In the genomic region with DNA sequence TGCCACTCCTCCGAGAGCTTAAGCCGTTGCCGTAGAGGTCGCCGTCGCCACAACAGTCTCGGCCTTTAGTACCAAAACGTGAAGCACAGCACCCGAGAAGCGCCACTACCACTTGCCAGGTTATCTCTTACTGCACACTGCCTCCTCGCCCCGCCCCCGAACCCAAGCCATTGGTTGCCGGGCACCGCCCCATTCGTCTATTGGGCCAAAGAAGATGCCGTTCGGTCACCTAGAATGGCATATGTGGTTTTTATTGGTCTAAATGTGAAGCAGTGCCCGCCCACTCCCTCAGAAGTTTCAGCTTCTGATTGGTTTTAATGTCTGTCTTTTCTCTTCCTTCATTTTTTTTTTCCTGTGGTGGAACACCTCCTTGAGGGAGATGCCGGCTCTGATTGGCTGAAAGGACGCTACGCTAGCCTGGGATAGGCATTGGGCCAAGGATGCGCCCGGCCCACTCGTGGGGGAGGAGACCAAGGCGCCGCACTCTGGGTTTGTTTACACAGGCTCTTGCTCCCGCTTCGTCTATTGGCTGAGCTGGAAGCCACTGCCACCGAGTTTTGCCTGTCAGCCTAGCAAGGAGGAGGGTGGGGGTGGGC, we compare ENCODE assay signal across 8 cellular contexts. TPM values are rescaled to one million over a fixed set of nuclear protein-coding genes. Genes with fewer than 3 reads are reported as not detected.
DNase-seq lines count a peak whose midpoint lies in the region; ATAC-seq and TF ChIP-seq lines count a peak whose summit lies in the region.

Gene PAIP2B, minus strand, starts transcription at position 139 of the 596 bp plus-strand sequence. CDS start 24,514 bp downstream, outside the sequence.

- no peaks in the 10 kb centered on the region for H3K9me3 ChIP-seq in SK-N-SH
- H3K9me3 ChIP-seq in suprapubic skin: no peaks in the 10 kb centered on the region

- H3K79me2 ChIP-seq in SK-N-SH (ENCODE audit: insufficient read depth): no peaks in the 10 kb centered on the region

- no peaks in the 10 kb centered on the region for H3K27me3 ChIP-seq in SK-N-SH (ENCODE audit: insufficient read depth)
- no peaks in the 10 kb centered on the region for H3K27me3 ChIP-seq in suprapubic skin

- H3K36me3 ChIP-seq in SK-N-SH (replicated peaks in 1 of 2; ENCODE audit: control insufficient read depth in 1 of 2, insufficient read depth in 2 of 2, low read length in 1 of 2): no peaks in the 10 kb centered on the region
- H3K36me3 ChIP-seq in suprapubic skin: peaks cover under 1% of the 10 kb centered on the region

- H4K20me1 ChIP-seq in SK-N-SH (ENCODE audit: insufficient read depth): no peaks in the 10 kb centered on the region

- H3K27ac ChIP-seq in SK-N-SH (ENCODE audit: low read depth in 2 of 2, low read length in 1 of 2) (peak within 1 kb of the TSS in 1 of 2 experiments; percentile 17; a peak in 1 of 4 replicates), suprapubic skin (peak within 1 kb of the TSS; percentile 73)

- peak within 1 kb of the TSS; percentile 92 for H3K4me2 ChIP-seq in SK-N-SH

- WGBS in SK-N-SH (ENCODE audit: low lambda C conversion rate): 0% methylated on average over 29 of the region's 30 CpGs
- WGBS in suprapubic skin: 0% methylated on average over 22 of the region's 30 CpGs

- DNase-seq in GF-D8 (lab: John Stamatoyannopoulos, UW) (peak; percentile 78), HEK293T (ENCODE audit: extremely low spot score) (peak; percentile 93), NAMALWA (ENCODE audit: low spot score) (peak; percentile 100), SK-N-SH (peak; percentile 90), glomerular endothelial cell (ENCODE audit: extremely low read depth, low read depth, low spot score) (peak; percentile 96), nucleus accumbens (lab: John Stamatoyannopoulos, UW) (peak; percentile 93 to 100 (median 100)), suprapubic skin (ENCODE audit: low spot score in 2 of 2) (peak; percentile 99)
- peak; percentile 95 to 97 for DNase-seq in activated naive CD4-positive, alpha-beta T cell treated with anti-CD3 and anti-CD28 coated beads, Interleukin-2, amount 50 U/mL, for 72 hours (ENCODE audit: low spot score in 2 of 2)

- H3K4me1 ChIP-seq in SK-N-SH (ENCODE audit: control insufficient read depth in 1 of 2, insufficient read depth in 2 of 2, low read depth in 1 of 2, low read length in 1 of 2) (peaks cover 0 to 4% of the 10 kb centered on the region in 2 experiments; a peak in 1 of 4 replicates), suprapubic skin (peaks cover 17% of the 10 kb centered on the region)

- no peaks in the 10 kb centered on the region for H3K9me3 Mint-ChIP-seq in activated naive CD4-positive, alpha-beta T cell treated with anti-CD3 and anti-CD28 coated beads, Interleukin-2, amount 50 U/mL, for 72 hours

- ATAC-seq in activated naive CD4-positive, alpha-beta T cell treated with anti-CD3 and anti-CD28 coated beads, Interleukin-2, amount 50 U/mL, for 72 hours: peak; percentile 96 to 97

- H3K9ac ChIP-seq in SK-N-SH: peak within 1 kb of the TSS; percentile 53

- H3K9me2 ChIP-seq in SK-N-SH: no peaks in the 10 kb centered on the region

- no peak; the same call in 1 of the 2 replicates for TF ChIP-seq RAD21 in SK-N-SH (IDR thresholded peaks at IDR 0.05; ENCODE audit: low read length)

- no peaks in the 10 kb centered on the region for H3K36me3 Mint-ChIP-seq in activated naive CD4-positive, alpha-beta T cell treated with anti-CD3 and anti-CD28 coated beads, Interleukin-2, amount 50 U/mL, for 72 hours

- POLR2A ChIA-PET in HEK293T (lab: Yijun Ruan, JAX) (interaction anchor here (0.8 to 2.4 kb wide), 6 partner anchors 10 to 159 kb away, joined by 3 to 14 read pairs (median 4); partner anchors contain the start of gene ZNF638), SK-N-SH (lab: Yijun Ruan, JAX) (interaction anchor here (0.6 to 0.8 kb wide), 2 partner anchors 96 to 105 kb away, joined by 3 read pairs; no protein-coding TSS in a partner anchor)

- H3K27ac Mint-ChIP-seq in activated naive CD4-positive, alpha-beta T cell treated with anti-CD3 and anti-CD28 coated beads, Interleukin-2, amount 50 U/mL, for 72 hours: peak within 1 kb of the TSS; percentile 73 to 91

- CTCF ChIA-PET in HEK293T (lab: Yijun Ruan, JAX) (interaction anchor here (0.6 to 1.3 kb wide), 5 partner anchors 50 to 1633 kb away, joined by 3 to 6 read pairs (median 4); no protein-coding TSS in a partner anchor), SK-N-SH (lab: Yijun Ruan, JAX) (interaction anchor here (1.0 to 3.1 kb wide), 9 partner anchors 14 to 284 kb away, joined by 3 to 15 read pairs (median 3); partner anchors contain the start of gene ZNF638)

- TF ChIP-seq EP300 in SK-N-SH (IDR thresholded peaks at IDR 0.05; ENCODE audit: borderline replicate concordance in 1 of 2, low read depth in 1 of 2, low read length in 1 of 2) (no peak), suprapubic skin (IDR thresholded peaks at IDR 0.05) (no peak)

- H3F3A ChIP-seq in SK-N-SH (replicated peaks; ENCODE audit: insufficient read depth): peaks cover 3% of the 10 kb centered on the region

- peak in 1 of 2 donors; percentile 54 for TF ChIP-seq POLR2A in suprapubic skin (IDR thresholded peaks at IDR 0.05)

- H2AFZ ChIP-seq in SK-N-SH (ENCODE audit: low read depth): peak within 1 kb of the TSS; percentile 99

- no peak for TF ChIP-seq CTCF in SK-N-SH (IDR thresholded peaks at IDR 0.05)
- TF ChIP-seq CTCF in suprapubic skin (IDR thresholded peaks at IDR 0.05): no peak

- H3K4me3 ChIP-seq in SK-N-SH (ENCODE audit: low read depth in 2 of 2, low read length in 1 of 2) (peak within 1 kb of the TSS; percentile 80 to 90), suprapubic skin (peak within 1 kb of the TSS; percentile 81)

TF ChIP-seq in HEK293T, 16 proteins besides CTCF, POLR2A, EP300 and RAD21:
- TF ChIP-seq ZNF384 (IDR thresholded peaks at IDR 0.05): peak; percentile 99
- TF ChIP-seq PKNOX1 (IDR thresholded peaks at IDR 0.05): peak; percentile 98
- TF ChIP-seq NFRKB (IDR thresholded peaks at IDR 0.05): no peak
- TF ChIP-seq HDGF (IDR thresholded peaks at IDR 0.05; ENCODE audit: borderline replicate concordance): no peak
TF ChIP-seq in HEK293T: peak in this region for 2.

TF ChIP-seq in SK-N-SH, 30 proteins besides CTCF, POLR2A, EP300 and RAD21 (continues in another document):
- TF ChIP-seq RFX5 (IDR thresholded peaks at IDR 0.05; ENCODE audit: low read length) (peak; percentile 90), MXI1 (IDR thresholded peaks at IDR 0.05; ENCODE audit: low read depth, low read length) (peak; percentile 82; the same call in 1 of the 2 replicates), ZBTB33 (IDR thresholded peaks at IDR 0.05; ENCODE audit: borderline replicate concordance, low read depth) (no peak), POLR2AphosphoS5 (IDR thresholded peaks at IDR 0.05; ENCODE audit: low read depth, low read length) (no peak), NFIC (IDR thresholded peaks at IDR 0.05; ENCODE audit: borderline replicate concordance) (peak; percentile 56; the same call in 1 of the 2 replicates), MAX (IDR thresholded peaks at IDR 0.05; ENCODE audit: low read depth) (peak; percentile 51; the same call in 1 of the 2 replicates), JUND (IDR thresholded peaks at IDR 0.05) (no peak), NRF1 (IDR thresholded peaks at IDR 0.05; ENCODE audit: low read depth, low read length) (peak; percentile 23; the same call in 1 of the 2 replicates), CHD2 (IDR thresholded peaks at IDR 0.05; ENCODE audit: low read length, partially characterized antibody) (peak; percentile 95), YY1 (IDR thresholded peaks at IDR 0.05; ENCODE audit: low read depth) (no peak), FOXJ3 (CRISPR knock-in tag; IDR thresholded peaks at IDR 0.05) (0 out of 2 replicates have a peak, but pooled peaks have one; percentile 25)
- TF ChIP-seq, protein P1, sequence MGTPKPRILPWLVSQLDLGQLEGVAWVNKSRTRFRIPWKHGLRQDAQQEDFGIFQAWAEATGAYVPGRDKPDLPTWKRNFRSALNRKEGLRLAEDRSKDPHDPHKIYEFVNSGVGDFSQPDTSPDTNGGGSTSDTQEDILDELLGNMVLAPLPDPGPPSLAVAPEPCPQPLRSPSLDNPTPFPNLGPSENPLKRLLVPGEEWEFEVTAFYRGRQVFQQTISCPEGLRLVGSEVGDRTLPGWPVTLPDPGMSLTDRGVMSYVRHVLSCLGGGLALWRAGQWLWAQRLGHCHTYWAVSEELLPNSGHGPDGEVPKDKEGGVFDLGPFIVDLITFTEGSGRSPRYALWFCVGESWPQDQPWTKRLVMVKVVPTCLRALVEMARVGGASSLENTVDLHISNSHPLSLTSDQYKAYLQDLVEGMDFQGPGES (IDR thresholded peaks at IDR 0.05; ENCODE audit: low read depth, low read length): peak; percentile 90

RNA-seq across cellular contexts. Expression of gene PAIP2B, which starts in this region (rescaled TPM):
- polyA plus RNA-seq in SK-N-SH (2012; rRNA removed): 0.20 and 0.23 TPM in 2 replicates
- 0.38 and 0.40 TPM in 2 replicates for polyA plus RNA-seq in SK-N-SH (2012; cell fraction: cytosol; rRNA removed)
- polyA plus RNA-seq in SK-N-SH (2012; cell fraction: nucleus; rRNA removed): 0.08 and 0.14 TPM in 2 replicates
- 1 to 10 TPM; 2.5 to 3.7 TPM for total RNA-seq in activated naive CD4-positive, alpha-beta T cell treated with anti-CD3 and anti-CD28 coated beads, Interleukin-2, amount 50 U/mL, for 72 hours
- total RNA-seq in glomerular endothelial cell (0.47 and 0.87 TPM in 2 replicates), suprapubic skin (10 to 100 TPM; 21.0 to 30.3 (median 26.7) TPM)

Comparison
In these comparisons a context has a peak if more than half of its experiments do, and no peak if none do; other contexts are left out.
1. RNA of gene PAIP2B (total RNA-seq): 21.0 to 30.3 TPM in suprapubic skin; 2.5 to 3.7 TPM in activated naive CD4-positive, alpha-beta T cell treated with anti-CD3 and anti-CD28 coated beads, Interleukin-2, amount 50 U/mL, for 72 hours and 0.47 to 0.87 TPM in glomerular endothelial cell; every median in the first group is over 4 times any median in the second.
2. Peak in DNase-seq, H3K4me3 ChIP-seq, H3K9ac ChIP-seq and H3K4me2 ChIP-seq in SK-N-SH; RNA of the gene not detected or under 1 TPM.
3. Peak in DNase-seq in glomerular endothelial cell; RNA of the gene not detected or under 1 TPM.
4. Peak in every context shown above with its lines, with median percentiles within 50 percentile points of each other: DNase-seq.